ENCODE assay signal across 10 cellular contexts in the genomic region with DNA sequence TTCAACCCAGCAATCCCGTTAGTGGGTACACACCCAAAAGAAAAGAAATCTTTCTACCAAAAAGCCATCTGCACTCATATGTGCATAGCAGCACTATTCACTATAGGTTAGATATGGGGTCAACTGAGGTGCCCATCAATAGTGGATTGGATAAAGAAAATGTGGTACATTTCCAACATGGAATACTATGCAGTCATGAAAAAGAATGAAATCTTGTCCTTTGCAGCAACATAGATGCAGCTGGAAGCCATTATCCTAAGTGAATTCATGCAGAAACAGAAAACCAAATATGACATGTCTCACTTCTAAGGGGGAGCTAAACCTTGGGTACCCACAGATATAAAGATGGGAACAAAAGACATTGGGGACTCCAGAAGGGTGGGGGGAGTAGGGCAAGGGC. TPM values are rescaled to one million over a fixed set of nuclear protein-coding genes. Genes with fewer than 3 reads are reported as not detected.
"Had no signal": no experiment of that assay in that cellular context is flagged by ENCODE, and none has a peak within 500 bp of the region (broad histone marks: within the 10 kb centered on the region; RNA-seq: fewer than 3 reads in every experiment).

No MANE protein-coding gene starts in this region.

- H3K27ac Mint-ChIP-seq: IgD-negative memory B cell had no signal

- H3K27ac ChIP-seq: HL-60, KMS-11 had no signal

- H3K4me2 ChIP-seq: KMS-11 had no signal

- H3K9ac ChIP-seq: KMS-11 had no signal

- H3K36me3 Mint-ChIP-seq: IgD-negative memory B cell had no signal

- ATAC-seq: HepG2 had no signal

- FAIRE-seq: HepG2, HTR-8/SVneo had no signal

- DNase-seq: IMR-90, Karpas-422, KBM-7, KG1 had no signal

RNA-seq across cellular contexts. Expression of a gene that starts 1.9 kb away (rescaled TPM):
- total RNA-seq: HT1080 had no signal
- polyA plus RNA-seq: HepG2, IgD-negative memory B cell had no signal
